Comparison of ENCODE assay signal across 26 cellular contexts in the genomic region with DNA sequence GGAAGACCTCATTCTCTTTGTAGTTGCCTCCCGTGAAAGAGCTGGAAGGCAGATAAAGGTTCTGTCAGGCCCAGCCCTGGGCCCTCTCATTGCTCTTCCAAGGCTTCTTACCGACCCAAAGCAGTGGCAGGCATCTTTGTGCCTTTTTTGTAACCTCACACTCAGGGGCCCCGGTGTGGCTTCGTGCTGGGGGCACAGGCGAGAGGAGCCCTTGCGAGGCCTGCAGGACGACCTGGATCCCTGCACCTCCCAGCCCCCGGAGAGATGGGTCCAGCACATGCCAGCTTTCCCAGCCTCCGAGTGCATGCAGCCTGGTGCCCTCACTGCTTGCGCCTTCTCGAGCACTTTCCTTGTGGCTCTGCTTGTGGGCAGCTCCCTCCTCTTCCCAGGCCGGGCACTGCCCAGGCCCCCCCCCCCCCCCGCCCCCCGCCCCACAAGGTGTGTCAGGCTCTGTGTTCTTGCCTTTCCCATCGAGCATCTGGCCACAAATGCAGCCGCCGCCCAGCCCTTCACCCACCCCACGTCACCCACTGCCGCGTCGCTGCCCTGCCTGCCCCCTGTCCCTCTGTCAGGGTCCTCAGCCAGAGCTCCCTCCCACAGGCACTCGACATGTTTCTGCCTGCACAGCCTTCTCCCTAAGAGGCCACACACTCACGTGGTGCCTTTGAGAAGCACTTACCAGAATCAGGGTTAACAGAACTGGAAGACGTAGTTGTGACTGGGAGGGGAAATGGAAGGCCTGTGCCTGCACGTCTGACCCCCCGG.
DNase-seq lines count a peak whose midpoint lies in the region; ATAC-seq, FAIRE-seq and TF ChIP-seq lines count a peak whose summit lies in the region.
"Had no signal": no experiment of that assay in that cellular context is flagged by ENCODE, and none has a peak within 500 bp of the region (broad histone marks: within the 10 kb centered on the region; RNA-seq: fewer than 3 reads in every experiment).

No MANE protein-coding gene starts in this region.

- peak; percentile 21 for DNase-seq in mammary epithelial cell
- no peak for DNase-seq in MCF 10A (ENCODE audit: unreplicated experiment)
- DNase-seq in bronchial epithelial cell (ENCODE audit: low read depth), result peak; percentile 93
- DNase-seq in lung (ENCODE audit: low spot score), result peak; percentile 73
- DNase-seq in smooth muscle cell (lab: John Stamatoyannopoulos, UW; ENCODE audit: unreplicated experiment), result no peak
- DNase-seq in H4 (ENCODE audit: low spot score), result no peak
- DNase-seq in activated gamma-delta T cell (lab: John Stamatoyannopoulos, UW), result no peak
- DNase-seq: activated CD4-positive, CD25-positive, alpha-beta regulatory T cell treated with anti-CD3 and anti-CD28 coated beads, Interleukin-2, amount 50 U/mL, for 72 hours; activated CD8-positive, alpha-beta T cell treated with anti-CD3 and anti-CD28 coated beads, Interleukin-2, amount 10 ng/mL, durations not matched to agents 7 days and 5 days; activated naive CD4-positive, alpha-beta T cell treated with anti-CD3 and anti-CD28 coated beads for 36 hours; hippocampal formation; Kasumi-1; NCI-H1092 treated with DMSO at 0.1 percent for 48 hours; NCI-H748 treated with DMSO at 0.1 percent for 48 hours; SHP77; stimulated activated CD4-positive, alpha-beta T cell treated with anti-CD3 and anti-CD28 coated beads, Interleukin-2, amount 100 ng/mL, for 24 hours; stimulated activated naive CD4-positive, alpha-beta T cell; SW 1271; testis had no signal

- no peaks in the 10 kb centered on the region for H3K9me3 Mint-ChIP-seq in MCF 10A (ENCODE audit: unreplicated experiment)

- H3K9me3 ChIP-seq in mammary epithelial cell (replicated peaks; ENCODE audit: insufficient read depth, low read length), result peaks cover 4% of the 10 kb centered on the region
- H3K9me3 ChIP-seq in lung (ENCODE audit: control insufficient read depth in 2 of 2, insufficient read depth in 1 of 2, low read length in 1 of 2), result peaks cover 0 to 10% of the 10 kb centered on the region in 2 donors
- no peaks in the 10 kb centered on the region for H3K9me3 ChIP-seq in smooth muscle cell (replicated peaks; ENCODE audit: low read depth)
- H3K9me3 ChIP-seq: ascending aorta, testis had no signal

- in situ Hi-C loops in mammary epithelial cell (cut with MboI; ENCODE audit: low sequenced_read_pairs in 2 of 2), result no loop called here

- intact Hi-C loops in mammary epithelial cell (cut with micrococcal nuclease) (no loop called here), MCF 10A (cut with micrococcal nuclease) (no loop called here)

- H3K27ac ChIP-seq in mammary epithelial cell (ENCODE audit: insufficient read depth, low read depth, low read length), result no peak overlapping the region
- no peak overlapping the region for H3K27ac ChIP-seq in lung (ENCODE audit: low read depth in 1 of 2, low read length in 1 of 2)
- peak overlapping the region; percentile 11 for H3K27ac ChIP-seq in urinary bladder (ENCODE audit: low read depth)
- H3K27ac ChIP-seq in smooth muscle cell (ENCODE audit: low read depth), result no peak overlapping the region
- H3K27ac ChIP-seq: ascending aorta, neutrophil, testis had no signal

- CTCF ChIA-PET in mammary epithelial cell (lab: Charles Lee; ENCODE audit: low non-redundant PET) (interaction anchor here (0.6 kb wide), 1 partner anchor 223 kb away, joined by 6 read pairs; no protein-coding TSS in a partner anchor), MCF 10A (lab: Yijun Ruan, JAX) (no interaction called here)

- no peak overlapping the region for H3K27ac Mint-ChIP-seq in MCF 10A (ENCODE audit: low read depth, unreplicated experiment)
- H3K27ac Mint-ChIP-seq: activated naive CD4-positive, alpha-beta T cell treated with anti-CD3 and anti-CD28 coated beads for 36 hours had no signal

- no peak for TF ChIP-seq CTCF in mammary epithelial cell (conservative IDR thresholded peaks at IDR 0.05 in 1 of 2, IDR thresholded peaks at IDR 0.05 in 1 of 2; ENCODE audit: extremely low read depth in 1 of 2, insufficient read depth in 1 of 2, low read depth in 1 of 2, low read length in 2 of 2)
- TF ChIP-seq CTCF in MCF 10A (IDR thresholded peaks at IDR 0.05; ENCODE audit: unreplicated experiment), result no peak
- TF ChIP-seq CTCF in bronchial epithelial cell (IDR thresholded peaks at IDR 0.05; ENCODE audit: insufficient read depth, low read length, severe bottlenecking), result no peak
- no peak for TF ChIP-seq CTCF in lung (IDR thresholded peaks at IDR 0.05; ENCODE audit: control extremely low read depth, extremely low read depth)
- no peak for TF ChIP-seq CTCF in smooth muscle cell (IDR thresholded peaks at IDR 0.05; ENCODE audit: borderline replicate concordance, insufficient read depth, poor library complexity, severe bottlenecking)

- no peaks in the 10 kb centered on the region for H3K4me1 Mint-ChIP-seq in MCF 10A (ENCODE audit: insufficient read depth, unreplicated experiment)

- no peak for FAIRE-seq in bronchial epithelial cell (lab: Jason Lieb, UNC)
- FAIRE-seq: A204.1, frontal cortex, GM12892, GM19239 had no signal

- BruUV-seq in mammary epithelial cell (replicated peaks; lab: Mats Ljungman, UMichigan) (no TSS peak), MCF 10A (replicated peaks; lab: Mats Ljungman, UMichigan) (no TSS peak)

- H3K4me1 ChIP-seq in mammary epithelial cell (ENCODE audit: insufficient read depth, low read length) (peaks cover 10% of the 10 kb centered on the region), lung (ENCODE audit: control insufficient read depth in 2 of 2, insufficient read depth in 2 of 2, low read length in 2 of 2) (no peaks in the 10 kb centered on the region), urinary bladder (ENCODE audit: insufficient read depth) (no peaks in the 10 kb centered on the region), smooth muscle cell (ENCODE audit: low read depth) (no peaks in the 10 kb centered on the region)
- H3K4me1 ChIP-seq: ascending aorta, testis had no signal

- H3K4me3 ChIP-seq in mammary epithelial cell (replicated peaks in 1 of 3; ENCODE audit: insufficient read depth in 1 of 3, low read depth in 2 of 3, low read length in 3 of 3) (no peak overlapping the region), bronchial epithelial cell (ENCODE audit: low read depth, low read length) (no peak overlapping the region), lung (no peak overlapping the region), urinary bladder (ENCODE audit: low read depth, low read length) (no peak overlapping the region), smooth muscle cell (no peak overlapping the region)
- H3K4me3 ChIP-seq: ascending aorta, testis had no signal

- dilution Hi-C loops in mammary epithelial cell (cut with HindIII; ENCODE audit: low sequenced_read_pairs), result loop anchor here (5.0 kb wide), 1 partner anchor 87 kb away; no protein-coding TSS in a partner anchor

- WGBS in mammary epithelial cell (ENCODE audit: low coverage, missing lambda C conversion rate), result 21% methylated on average over 9 of the region's 26 CpGs
- 76 to 94% methylated on average over 23 to 26 of the region's 26 CpGs for WGBS in lung, 2 donors
- WGBS in urinary bladder, result 88% methylated on average over 26 of the region's 26 CpGs
- WGBS in smooth muscle cell (ENCODE audit: low lambda C conversion rate), result 93% methylated on average over 23 of the region's 26 CpGs

- H3K4me2 ChIP-seq in mammary epithelial cell (ENCODE audit: insufficient read depth, low read depth, low read length) (peak overlapping the region; percentile 31), smooth muscle cell (no peak overlapping the region)

- H3K9ac ChIP-seq in mammary epithelial cell (ENCODE audit: insufficient read depth, low read length), result no peak overlapping the region
- H3K9ac ChIP-seq in smooth muscle cell (ENCODE audit: low read depth), result no peak overlapping the region

- ATAC-seq in lung (ENCODE audit: insufficient read depth, low FRiP score), result no peak
- ATAC-seq: activated CD8-positive, alpha-beta T cell treated with anti-CD3 and anti-CD28 coated beads, Interleukin-2, amount 10 ng/mL, durations not matched to agents 7 days and 5 days had no signal

- H3K36me3 Mint-ChIP-seq in MCF 10A (ENCODE audit: insufficient read depth, unreplicated experiment), result peaks cover 53% of the 10 kb centered on the region

- H3F3A ChIP-seq in smooth muscle cell (ENCODE audit: low read depth), result no peaks in the 10 kb centered on the region

- H3K4me3 Mint-ChIP-seq in MCF 10A (ENCODE audit: unreplicated experiment), result no peak overlapping the region
- H3K4me3 Mint-ChIP-seq: activated naive CD4-positive, alpha-beta T cell treated with anti-CD3 and anti-CD28 coated beads for 36 hours had no signal

- H3K36me3 ChIP-seq in mammary epithelial cell (ENCODE audit: insufficient read depth, low read length) (peaks cover 20% of the 10 kb centered on the region), bronchial epithelial cell (ENCODE audit: control insufficient read depth, insufficient read depth, low read length) (peaks cover 37% of the 10 kb centered on the region), lung (ENCODE audit: control insufficient read depth in 2 of 2, insufficient read depth in 2 of 2, low read length in 2 of 2) (peaks cover 23 to 78% of the 10 kb centered on the region in 2 donors), urinary bladder (ENCODE audit: insufficient read depth) (peaks cover 4% of the 10 kb centered on the region), smooth muscle cell (ENCODE audit: low read depth) (peaks cover 9% of the 10 kb centered on the region)

- H3K79me2 ChIP-seq in mammary epithelial cell (ENCODE audit: insufficient read depth, low read length), result no peaks in the 10 kb centered on the region
- no peaks in the 10 kb centered on the region for H3K79me2 ChIP-seq in smooth muscle cell (ENCODE audit: low read depth)

- POLR2A ChIA-PET in MCF 10A (lab: Yijun Ruan, JAX), result no interaction called here

- no peak overlapping the region for H2AFZ ChIP-seq in mammary epithelial cell (ENCODE audit: low read depth, low read length)
- H2AFZ ChIP-seq in smooth muscle cell (ENCODE audit: low read depth), result no peak overlapping the region

- H3K27me3 Mint-ChIP-seq in MCF 10A (ENCODE audit: insufficient read depth, unreplicated experiment), result no peaks in the 10 kb centered on the region

- H4K20me1 ChIP-seq in mammary epithelial cell (ENCODE audit: insufficient read depth, low read length) (no peaks in the 10 kb centered on the region), smooth muscle cell (ENCODE audit: low read depth) (no peaks in the 10 kb centered on the region)

- H3K27me3 ChIP-seq in mammary epithelial cell (ENCODE audit: insufficient read depth, low read length), result no peaks in the 10 kb centered on the region
- H3K27me3 ChIP-seq in bronchial epithelial cell (ENCODE audit: control insufficient read depth, insufficient read depth, low read length), result no peaks in the 10 kb centered on the region
- no peaks in the 10 kb centered on the region for H3K27me3 ChIP-seq in lung (ENCODE audit: control insufficient read depth, insufficient read depth)
- H3K27me3 ChIP-seq in smooth muscle cell (ENCODE audit: low read depth), result no peaks in the 10 kb centered on the region
- H3K27me3 ChIP-seq: ascending aorta, neutrophil, testis had no signal

Comparison
In these comparisons a context has a peak if more than half of its experiments do, and no peak if none do; other contexts are left out.
1. DNase-seq: peak in mammary epithelial cell (single experiment), bronchial epithelial cell (single experiment) and lung (single experiment); none in MCF 10A (single experiment), smooth muscle cell (single experiment), H4 (single experiment) and activated gamma-delta T cell (single experiment).